ENCODE assay signal across 23 cellular contexts in genomic region chr12:126262829-126263228, GRCh38.
"Had no signal": no experiment of that assay in that cellular context is flagged by ENCODE, and none has a peak within 500 bp of the region (broad histone marks: within the 10 kb centered on the region; RNA-seq: fewer than 3 reads in every experiment).

No MANE protein-coding gene starts in this region.

- H3K27ac ChIP-seq: colonic mucosa, coronary artery, dorsolateral prefrontal cortex, epithelial cell of prostate, esophagus squamous epithelium, foreskin keratinocyte, gastrocnemius medialis, gastroesophageal sphincter, heart left ventricle, heart right ventricle had no signal

- H3K27me3 ChIP-seq: colonic mucosa, esophagus squamous epithelium, foreskin keratinocyte, gastrocnemius medialis, gastroesophageal sphincter, heart left ventricle had no signal

- H3K9me3 ChIP-seq: colonic mucosa, esophagus squamous epithelium, gastrocnemius medialis, gastroesophageal sphincter, heart left ventricle, heart right ventricle had no signal

- DNase-seq: colonic mucosa; cortex of kidney; dermis blood vessel endothelial cell; dorsolateral prefrontal cortex; effector CD4-positive, alpha-beta T cell; effector CD8-positive, alpha-beta T cell; effector memory CD4-positive, alpha-beta T cell; effector memory CD8-positive, alpha-beta T cell; endodermal cell; erythroblast; esophagus squamous epithelium; foreskin fibroblast; foreskin keratinocyte; foreskin melanocyte; gastrocnemius medialis; glutamatergic neuron; head of caudate nucleus; heart left ventricle; heart right ventricle had no signal

- ATAC-seq: effector memory CD8-positive, alpha-beta T cell; esophagus mucosa; foreskin keratinocyte; gastrocnemius medialis; gastroesophageal sphincter; heart left ventricle; heart right ventricle had no signal

- H3K4me3 ChIP-seq: colonic mucosa, coronary artery, dorsolateral prefrontal cortex, esophagus squamous epithelium, gastrocnemius medialis, gastroesophageal sphincter, heart left ventricle, heart right ventricle had no signal

- H3K4me1 ChIP-seq: colonic mucosa, esophagus squamous epithelium, foreskin keratinocyte, gastrocnemius medialis, gastroesophageal sphincter, heart left ventricle, heart right ventricle had no signal

- H3K36me3 ChIP-seq: colonic mucosa, esophagus squamous epithelium, gastrocnemius medialis, gastroesophageal sphincter, heart left ventricle, heart right ventricle had no signal
